ENCODE assay signal across 8 cellular contexts in the genomic region with DNA sequence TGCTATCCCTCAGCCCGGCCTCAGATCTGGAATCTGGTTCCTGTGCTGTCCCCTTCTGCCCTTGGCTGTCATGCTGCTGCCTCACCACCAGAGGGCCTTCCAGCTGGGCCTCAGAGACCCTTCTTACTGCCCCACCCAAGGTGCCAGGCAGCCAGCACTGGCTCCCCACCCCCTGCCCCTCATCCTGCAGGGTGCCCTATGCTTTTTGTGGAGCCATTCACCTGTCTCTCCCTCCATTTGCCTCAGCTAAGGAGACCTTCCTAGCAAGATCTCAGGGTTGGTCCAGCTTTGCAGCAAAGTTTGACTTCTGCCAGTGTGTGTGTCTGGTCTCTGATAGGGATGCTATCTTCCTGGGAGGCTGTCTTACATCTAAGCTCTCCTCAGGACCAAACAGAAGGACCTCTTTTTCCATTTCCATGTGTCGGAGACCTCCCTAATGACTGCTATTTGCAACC. TPM values are rescaled to one million over a fixed set of nuclear protein-coding genes. Genes with fewer than 3 reads are reported as not detected.
DNase-seq lines count a peak whose midpoint lies in the region; ATAC-seq and TF ChIP-seq lines count a peak whose summit lies in the region.

No MANE protein-coding gene starts in this region.

- H3K27ac ChIP-seq in AG04450 (ENCODE audit: low read depth, low read length), result no peak overlapping the region

- CTCF ChIA-PET in AG04450 (lab: Charles Lee), result interaction anchor here (0.6 to 3.2 kb wide), 24 partner anchors 10 to 338 kb away, joined by 3 to 20 read pairs (median 4); partner anchors contain the start of genes ABCF3, EEF1AKMT4 and EIF2B5
- CTCF ChIA-PET in activated CD8-positive, alpha-beta T cell treated with anti-CD3 and anti-CD28 coated beads for 36 hours (lab: Charles Lee), result interaction anchor here (0.7 to 5.1 kb wide), 44 partner anchors 10 to 368 kb away, joined by 3 to 67 read pairs (median 6); partner anchors contain the start of genes ABCF3, CAMK2N2 and EEF1AKMT4

- H3K9me3 ChIP-seq in AG04450 (ENCODE audit: control insufficient read depth, insufficient read depth, low read length), result no peaks in the 10 kb centered on the region; the same call in 1 of the 2 replicates

- H3K27me3 ChIP-seq in AG04450 (ENCODE audit: control insufficient read depth, insufficient read depth, low read length), result peaks cover 43% of the 10 kb centered on the region

- no peak for DNase-seq in AG04450 (ENCODE audit: low read depth, low spot score)
- peak; percentile 64 for DNase-seq in NCI-H146 treated with DMSO at 0.1 percent for 48 hours (lab: John Stamatoyannopoulos, UW; ENCODE audit: unreplicated experiment)
- peak; percentile 61 for DNase-seq in activated CD8-positive, alpha-beta T cell treated with anti-CD3 and anti-CD28 coated beads for 36 hours
- no peak for DNase-seq in epithelial cell of proximal tubule (ENCODE audit: low read depth)
- DNase-seq in sciatic nerve (ENCODE audit: low spot score), result peak; percentile 54

- no peak overlapping the region for H3K27ac Mint-ChIP-seq in activated CD8-positive, alpha-beta T cell treated with anti-CD3 and anti-CD28 coated beads for 36 hours

- POLR2A ChIA-PET in AG04450 (lab: Yijun Ruan, JAX), result no interaction called here
- POLR2A ChIA-PET in activated CD8-positive, alpha-beta T cell treated with anti-CD3 and anti-CD28 coated beads for 36 hours (lab: Charles Lee), result interaction anchor here (0.7 to 3.1 kb wide), 5 partner anchors 13 to 29 kb away, joined by 3 to 9 read pairs (median 6); partner anchors contain the start of gene EEF1AKMT4

- H3K4me3 ChIP-seq in AG04450 (ENCODE audit: low read depth, low read length) (no peak overlapping the region), epithelial cell of proximal tubule (ENCODE audit: low read depth, low read length) (no peak overlapping the region)

- TF ChIP-seq CTCF in AG04450 (IDR thresholded peaks at IDR 0.05; ENCODE audit: low read depth, low read length), result peak; percentile 80
- TF ChIP-seq CTCF in GM12874 (IDR thresholded peaks at IDR 0.05; ENCODE audit: insufficient read depth, low read depth, low read length), result peak; percentile 98
- peak; percentile 97 for TF ChIP-seq CTCF in activated CD8-positive, alpha-beta T cell treated with anti-CD3 and anti-CD28 coated beads for 36 hours (IDR thresholded peaks at IDR 0.05)
- TF ChIP-seq CTCF in epithelial cell of proximal tubule (conservative IDR thresholded peaks at IDR 0.05; ENCODE audit: low read depth, low read length), result peak; percentile 78

- H3K27me3 Mint-ChIP-seq in activated CD8-positive, alpha-beta T cell treated with anti-CD3 and anti-CD28 coated beads for 36 hours, result peaks cover 33% of the 10 kb centered on the region

- H3K4me3 Mint-ChIP-seq in activated CD8-positive, alpha-beta T cell treated with anti-CD3 and anti-CD28 coated beads for 36 hours, result no peak overlapping the region

- H3K36me3 Mint-ChIP-seq in activated CD8-positive, alpha-beta T cell treated with anti-CD3 and anti-CD28 coated beads for 36 hours (ENCODE audit: low read depth), result no peaks in the 10 kb centered on the region

- H3K4me1 Mint-ChIP-seq in activated CD8-positive, alpha-beta T cell treated with anti-CD3 and anti-CD28 coated beads for 36 hours (ENCODE audit: low read depth), result peaks cover 11% of the 10 kb centered on the region

- intact Hi-C loops in activated CD8-positive, alpha-beta T cell treated with anti-CD3 and anti-CD28 coated beads for 36 hours (cut with micrococcal nuclease), result loop anchor here (5.0 kb wide), 1 partner anchor 60 kb away; no protein-coding TSS in a partner anchor
- intact Hi-C loops in sciatic nerve (cut with DNase I), result no loop called here

- peak; percentile 64 for ATAC-seq in activated CD8-positive, alpha-beta T cell treated with anti-CD3 and anti-CD28 coated beads for 36 hours
- ATAC-seq in sciatic nerve (no peak), HG03175 (IDR thresholded peaks at IDR 0.05; ENCODE audit: unreplicated experiment) (no peak), HG02981 (IDR thresholded peaks at IDR 0.05; ENCODE audit: unreplicated experiment) (no peak)

- H3K9me3 Mint-ChIP-seq in activated CD8-positive, alpha-beta T cell treated with anti-CD3 and anti-CD28 coated beads for 36 hours, result no peaks in the 10 kb centered on the region

RNA-seq across cellular contexts. Expression of gene VWA5B2, which starts 1.9 kb away (rescaled TPM):
- polyA plus RNA-seq in AG04450 (2011; rRNA removed), result not detected in 2 replicates
- not detected in 2 replicates for polyA minus RNA-seq in AG04450 (2011; rRNA and poly(A)+ RNA removed)
- total RNA-seq in activated CD8-positive, alpha-beta T cell treated with anti-CD3 and anti-CD28 coated beads for 36 hours, result not detected
- total RNA-seq in epithelial cell of proximal tubule, result not detected in 2 replicates
- total RNA-seq in sciatic nerve, result 0.53 TPM

RNA-seq across cellular contexts. Expression of gene ALG3, which starts 21.3 kb away (rescaled TPM):
- polyA plus RNA-seq in AG04450 (2011; rRNA removed), result 35.6 and 44.5 TPM in 2 replicates
- 107 and 122 TPM in 2 replicates for polyA minus RNA-seq in AG04450 (2011; rRNA and poly(A)+ RNA removed)
- 10 to 100 TPM; 40.0 to 44.5 TPM for total RNA-seq in activated CD8-positive, alpha-beta T cell treated with anti-CD3 and anti-CD28 coated beads for 36 hours
- total RNA-seq in epithelial cell of proximal tubule, result 59.7 and 78.1 TPM in 2 replicates
- 16.7 TPM for total RNA-seq in sciatic nerve

RNA-seq across cellular contexts. Expression of gene EEF1AKMT4, which starts 22.0 kb away (rescaled TPM):
- 3.2 and 4.0 TPM in 2 replicates for polyA plus RNA-seq in AG04450 (2011; rRNA removed)
- polyA minus RNA-seq in AG04450 (2011; rRNA and poly(A)+ RNA removed), result 2.3 and 4.3 TPM in 2 replicates
- total RNA-seq in activated CD8-positive, alpha-beta T cell treated with anti-CD3 and anti-CD28 coated beads for 36 hours, result 1 to 10 TPM; 7.8 to 8.7 TPM
- 6.2 and 6.6 TPM in 2 replicates for total RNA-seq in epithelial cell of proximal tubule
- total RNA-seq in sciatic nerve, result 1.3 TPM

RNA-seq across cellular contexts. Expression of gene CAMK2N2, which starts 33.8 kb away (rescaled TPM):
- 0.07 and 0.27 TPM in 2 replicates for polyA plus RNA-seq in AG04450 (2011; rRNA removed)
- polyA minus RNA-seq in AG04450 (2011; rRNA and poly(A)+ RNA removed), result 0.22 TPM in 1 of 2 replicates, not detected in the other
- total RNA-seq in activated CD8-positive, alpha-beta T cell treated with anti-CD3 and anti-CD28 coated beads for 36 hours, result under 1 TPM; 0.18 to 0.22 TPM
- total RNA-seq in epithelial cell of proximal tubule (0.22 and 0.35 TPM in 2 replicates), sciatic nerve (0.53 TPM)

RNA-seq across cellular contexts. Expression of gene ABCF3, which starts 41.5 kb away (rescaled TPM):
- 43.1 and 50.0 TPM in 2 replicates for polyA plus RNA-seq in AG04450 (2011; rRNA removed)
- polyA minus RNA-seq in AG04450 (2011; rRNA and poly(A)+ RNA removed), result 74.8 and 108 TPM in 2 replicates
- 10 to 100 TPM; 61.3 to 68.7 TPM for total RNA-seq in activated CD8-positive, alpha-beta T cell treated with anti-CD3 and anti-CD28 coated beads for 36 hours
- total RNA-seq in epithelial cell of proximal tubule, result 35.1 and 51.1 TPM in 2 replicates
- 67.4 TPM for total RNA-seq in sciatic nerve

Comparison
In these comparisons a context has a peak if more than half of its experiments do, and no peak if none do; other contexts are left out.
1. DNase-seq: peak in NCI-H146 treated with DMSO at 0.1 percent for 48 hours (single experiment), activated CD8-positive, alpha-beta T cell treated with anti-CD3 and anti-CD28 coated beads for 36 hours (single experiment) and sciatic nerve (single experiment); none in AG04450 (single experiment) and epithelial cell of proximal tubule (single experiment).
2. Peak in every context shown above with its lines, with median percentiles within 50 percentile points of each other: CTCF ChIP-seq.